ENCODE assay signal across 24 cellular contexts in genomic region chr6:146100776-146101175, GRCh38.
"Had no signal": no experiment of that assay in that cellular context is flagged by ENCODE, and none has a peak within 500 bp of the region (broad histone marks: within the 10 kb centered on the region; RNA-seq: fewer than 3 reads in every experiment).

No MANE protein-coding gene starts in this region.

- H3K4me3 ChIP-seq: colonic mucosa, esophagus squamous epithelium, gastrocnemius medialis, heart right ventricle, lower lobe of right lung, mucosa of descending colon had no signal

- ATAC-seq: effector memory CD8-positive, alpha-beta T cell; esophagus mucosa; gastrocnemius medialis; heart right ventricle; left colon; left lobe of liver; left ventricle myocardium superior; lower lobe of right lung; mucosa of descending colon; naive thymus-derived CD8-positive, alpha-beta T cell had no signal

- H3K27ac ChIP-seq: colonic mucosa, epithelial cell of prostate, esophagus squamous epithelium, gastrocnemius medialis, heart right ventricle, lower lobe of right lung had no signal

- H3K9me3 ChIP-seq: colonic mucosa, esophagus squamous epithelium, gastrocnemius medialis, heart right ventricle, lower lobe of right lung, mucosa of descending colon had no signal

- DNase-seq: colonic mucosa; cortex of kidney; effector CD8-positive, alpha-beta T cell; effector memory CD8-positive, alpha-beta T cell; endodermal cell; erythroblast; esophagus squamous epithelium; foreskin fibroblast; foreskin melanocyte; gastrocnemius medialis; glutamatergic neuron; head of caudate nucleus; heart right ventricle; hippocampal formation; left colon; left ventricle myocardium superior; lower lobe of right lung; mesenchymal stem cell; mucosa of descending colon; naive B cell; naive thymus-derived CD8-positive, alpha-beta T cell had no signal

- H3K4me1 ChIP-seq: colonic mucosa, esophagus squamous epithelium, gastrocnemius medialis, heart right ventricle, lower lobe of right lung had no signal

- H3K27me3 ChIP-seq: colonic mucosa, esophagus squamous epithelium, gastrocnemius medialis, heart right ventricle had no signal

- H3K36me3 ChIP-seq: colonic mucosa, esophagus squamous epithelium, gastrocnemius medialis, heart right ventricle, lower lobe of right lung had no signal
